In genomic region chr5:69083412-69083811, GRCh38 we compare ENCODE assay signal across 11 cellular contexts. TPM values are rescaled to one million over a fixed set of nuclear protein-coding genes. Genes with fewer than 3 reads are reported as not detected.
DNase-seq lines count a peak whose midpoint lies in the region; ATAC-seq, FAIRE-seq and TF ChIP-seq lines count a peak whose summit lies in the region.
"Had no signal": no experiment of that assay in that cellular context is flagged by ENCODE, and none has a peak within 500 bp of the region (broad histone marks: within the 10 kb centered on the region; RNA-seq: fewer than 3 reads in every experiment).

No MANE protein-coding gene starts in this region.

- no peaks in the 10 kb centered on the region for H4K20me1 ChIP-seq in PC-9 (ENCODE audit: insufficient read depth)

- H3K36me3 ChIP-seq in A673 (ENCODE audit: insufficient read depth, low read length, poor library complexity, severe bottlenecking) (no peaks in the 10 kb centered on the region), PC-9 (ENCODE audit: low read depth) (no peaks in the 10 kb centered on the region)
- H3K36me3 ChIP-seq in CD4-positive, alpha-beta memory T cell (ENCODE audit: insufficient read depth, low read length): no peaks in the 10 kb centered on the region
- no peaks in the 10 kb centered on the region for H3K36me3 ChIP-seq in naive thymus-derived CD4-positive, alpha-beta T cell (ENCODE audit: control insufficient read depth in 2 of 3, insufficient read depth in 3 of 3, low read length in 3 of 3)

- peaks cover 9% of the 10 kb centered on the region; the same call in 1 of the 2 replicates for H3F3A ChIP-seq in PC-9 (ENCODE audit: insufficient read depth, low read depth)

- H3K9me3 Mint-ChIP-seq in CD4-positive, alpha-beta memory T cell: no peaks in the 10 kb centered on the region
- H3K9me3 Mint-ChIP-seq in naive thymus-derived CD4-positive, alpha-beta T cell: no peaks in the 10 kb centered on the region
- H3K9me3 Mint-ChIP-seq in type B pancreatic cell: no peaks in the 10 kb centered on the region
- H3K9me3 Mint-ChIP-seq: activated T-helper 2 cell treated with anti-CD3 and anti-CD28 coated beads, Interferon-gamma antibody, Interleukin-2, Interleukin-4, amounts not matched to agents 10 μg/mL and 5 μg/mL and 100 μg/mL, durations not matched to agents 14 hours and 24 hours and 36 hours had no signal

- H3K79me2 ChIP-seq in PC-9 (ENCODE audit: low read depth): no peaks in the 10 kb centered on the region

- BruUV-seq in A673 (replicated peaks; lab: Mats Ljungman, UMichigan): no TSS peak
- no TSS peak for BruUV-seq in PC-9 (replicated peaks; lab: Mats Ljungman, UMichigan)

- H3K27me3 ChIP-seq in A673 (replicated peaks; ENCODE audit: insufficient read depth, low read depth, low read length, poor library complexity) (no peaks in the 10 kb centered on the region), PC-9 (ENCODE audit: insufficient read depth, low read depth) (no peaks in the 10 kb centered on the region)
- H3K27me3 ChIP-seq in CD4-positive, alpha-beta memory T cell (ENCODE audit: insufficient read depth, low read length): no peaks in the 10 kb centered on the region
- H3K27me3 ChIP-seq in naive thymus-derived CD4-positive, alpha-beta T cell (ENCODE audit: control insufficient read depth in 2 of 2, insufficient read depth in 2 of 2, low read length in 2 of 2): no peaks in the 10 kb centered on the region

- H3K27ac ChIP-seq in A673 (ENCODE audit: low read depth, low read length, poor library complexity, severe bottlenecking) (no peak overlapping the region), PC-9 (no peak overlapping the region)
- no peak overlapping the region for H3K27ac ChIP-seq in CD4-positive, alpha-beta memory T cell (ENCODE audit: low read depth, low read length)
- H3K27ac ChIP-seq in naive thymus-derived CD4-positive, alpha-beta T cell (ENCODE audit: low read depth, low read length): no peak overlapping the region

- no peaks in the 10 kb centered on the region for H3K9me2 ChIP-seq in PC-9 (ENCODE audit: insufficient read depth)

- H3K27ac Mint-ChIP-seq in CD4-positive, alpha-beta memory T cell: no peak overlapping the region
- H3K27ac Mint-ChIP-seq in naive thymus-derived CD4-positive, alpha-beta T cell: no peak overlapping the region
- H3K27ac Mint-ChIP-seq in type B pancreatic cell: no peak overlapping the region
- H3K27ac Mint-ChIP-seq: activated T-helper 2 cell treated with anti-CD3 and anti-CD28 coated beads, Interferon-gamma antibody, Interleukin-2, Interleukin-4, amounts not matched to agents 10 μg/mL and 5 μg/mL and 100 μg/mL, durations not matched to agents 14 hours and 24 hours and 36 hours; T-helper 2 cell treated with Interferon-gamma antibody and Interleukin-4, amounts not matched to agents 5 μg/mL and 100 μg/mL, for 36 hours had no signal

- H2AFZ ChIP-seq in PC-9: no peak overlapping the region

- no peak for TF ChIP-seq POLR2A in H54 (IDR thresholded peaks at IDR 0.05; ENCODE audit: low read depth, low read length)

- no peak overlapping the region for H3K4me3 ChIP-seq in A673 (ENCODE audit: low read depth, low read length, poor library complexity, severe bottlenecking)
- H3K4me3 ChIP-seq in PC-9: no peak overlapping the region
- H3K4me3 ChIP-seq in fibroblast of villous mesenchyme (ENCODE audit: low read depth, low read length): no peak overlapping the region
- no peak overlapping the region for H3K4me3 ChIP-seq in CD4-positive, alpha-beta memory T cell (ENCODE audit: low read length in 2 of 2)
- H3K4me3 ChIP-seq in naive thymus-derived CD4-positive, alpha-beta T cell (ENCODE audit: low read length): no peak overlapping the region

- no peak overlapping the region for H3K4me2 ChIP-seq in PC-9

- H3K4me1 ChIP-seq in A673 (ENCODE audit: insufficient read depth, low read length, poor library complexity, severe bottlenecking): peaks cover 4% of the 10 kb centered on the region
- H3K4me1 ChIP-seq in PC-9 (replicated peaks; ENCODE audit: insufficient read depth): peaks cover 16% of the 10 kb centered on the region
- H3K4me1 ChIP-seq in CD4-positive, alpha-beta memory T cell (ENCODE audit: insufficient read depth, low read length): no peaks in the 10 kb centered on the region
- no peaks in the 10 kb centered on the region for H3K4me1 ChIP-seq in naive thymus-derived CD4-positive, alpha-beta T cell (ENCODE audit: control insufficient read depth in 2 of 2, insufficient read depth in 2 of 2, low read length in 2 of 2)

- FAIRE-seq in H54 (lab: Jason Lieb, UNC): peak; percentile 27

- DNase-seq in A673 (ENCODE audit: low spot score): peak; percentile 54
- DNase-seq in H54 (ENCODE audit: insufficient read length, low spot score): no peak
- DNase-seq in PC-9: peak; percentile 25 to 49
- DNase-seq in fibroblast of villous mesenchyme (ENCODE audit: low read depth): peak; percentile 32
- no peak for DNase-seq in CD4-positive, alpha-beta memory T cell
- DNase-seq in naive thymus-derived CD4-positive, alpha-beta T cell: no peak
- no peak for DNase-seq in type B pancreatic cell (ENCODE audit: extremely low spot score, unreplicated experiment)
- DNase-seq in Ammon's horn (ENCODE audit: low spot score): no peak
- DNase-seq: NCI-H1930 had no signal

- intact Hi-C loops in A673 (cut with micrococcal nuclease; ENCODE audit: unreplicated experiment): no loop called here
- intact Hi-C loops in PC-9 (cut with micrococcal nuclease; ENCODE audit: unreplicated experiment): loop anchor here (2.0 kb wide), 1 partner anchor 41 kb away; no protein-coding TSS in a partner anchor
- intact Hi-C loops in CD4-positive, alpha-beta memory T cell (cut with micrococcal nuclease): loop anchor here (2.0 kb wide), 1 partner anchor 127 kb away; no protein-coding TSS in a partner anchor
- intact Hi-C loops in naive thymus-derived CD4-positive, alpha-beta T cell (cut with micrococcal nuclease): no loop called here

- ATAC-seq in naive thymus-derived CD4-positive, alpha-beta T cell: no peak

- H3K27me3 Mint-ChIP-seq in CD4-positive, alpha-beta memory T cell: peaks cover 1% of the 10 kb centered on the region in 2 donors
- H3K27me3 Mint-ChIP-seq in naive thymus-derived CD4-positive, alpha-beta T cell: no peaks in the 10 kb centered on the region
- no peaks in the 10 kb centered on the region for H3K27me3 Mint-ChIP-seq in type B pancreatic cell

- no peak overlapping the region for H3K4me3 Mint-ChIP-seq in CD4-positive, alpha-beta memory T cell
- H3K4me3 Mint-ChIP-seq in naive thymus-derived CD4-positive, alpha-beta T cell: no peak overlapping the region
- H3K4me3 Mint-ChIP-seq in type B pancreatic cell: no peak overlapping the region
- H3K4me3 Mint-ChIP-seq: T-helper 2 cell treated with Interferon-gamma antibody and Interleukin-4, amounts not matched to agents 5 μg/mL and 100 μg/mL, for 36 hours had no signal

- H3K36me3 Mint-ChIP-seq in CD4-positive, alpha-beta memory T cell: no peaks in the 10 kb centered on the region
- H3K36me3 Mint-ChIP-seq in naive thymus-derived CD4-positive, alpha-beta T cell: no peaks in the 10 kb centered on the region
- H3K36me3 Mint-ChIP-seq in type B pancreatic cell: no peaks in the 10 kb centered on the region

- peaks cover 0 to 8% (median 3%) of the 10 kb centered on the region in 4 donors for H3K4me1 Mint-ChIP-seq in CD4-positive, alpha-beta memory T cell
- H3K4me1 Mint-ChIP-seq in naive thymus-derived CD4-positive, alpha-beta T cell: peaks cover 0 to 20% (median 7%) of the 10 kb centered on the region in 7 donors
- H3K4me1 Mint-ChIP-seq in type B pancreatic cell (ENCODE audit: unreplicated experiment): no peaks in the 10 kb centered on the region

- H3K9me3 ChIP-seq in A673 (ENCODE audit: low read depth, low read length, poor library complexity, severe bottlenecking): no peaks in the 10 kb centered on the region
- no peaks in the 10 kb centered on the region for H3K9me3 ChIP-seq in PC-9 (ENCODE audit: insufficient read depth, low read depth)
- H3K9me3 ChIP-seq in CD4-positive, alpha-beta memory T cell (ENCODE audit: control insufficient read depth in 1 of 2, low read length in 2 of 2): no peaks in the 10 kb centered on the region
- no peaks in the 10 kb centered on the region for H3K9me3 ChIP-seq in naive thymus-derived CD4-positive, alpha-beta T cell (ENCODE audit: control insufficient read depth in 2 of 3, low read length in 3 of 3)

- POLR2A ChIA-PET in A673 (lab: Charles Lee; ENCODE audit: low non-redundant PET) (no interaction called here), PC-9 (lab: Charles Lee; ENCODE audit: unreplicated experiment) (interaction anchor here (0.6 kb wide), 1 partner anchor 61 kb away, joined by 7 read pairs; no protein-coding TSS in a partner anchor)
- POLR2A ChIA-PET in CD4-positive, alpha-beta memory T cell (lab: Charles Lee; ENCODE audit: partially characterized antibody): no interaction called here
- POLR2A ChIA-PET in naive thymus-derived CD4-positive, alpha-beta T cell (lab: Charles Lee): no interaction called here

- CTCF ChIA-PET in A673 (lab: Charles Lee) (no interaction called here), PC-9 (lab: Charles Lee) (interaction anchor here (0.6 kb wide), 3 partner anchors 40 to 79 kb away, joined by 3 to 4 read pairs (median 3); no protein-coding TSS in a partner anchor)
- CTCF ChIA-PET in CD4-positive, alpha-beta memory T cell (lab: Charles Lee; ENCODE audit: partially characterized antibody): interaction anchor here (0.6 to 3.7 kb wide), 3 partner anchors 10 to 168 kb away, joined by 3 to 16 read pairs (median 4); partner anchors contain the start of gene SLC30A5
- CTCF ChIA-PET in naive thymus-derived CD4-positive, alpha-beta T cell (lab: Charles Lee): interaction anchor here (1.0 to 2.2 kb wide), 2 partner anchors 10 to 56 kb away, joined by 3 to 6 read pairs; partner anchors contain the start of gene SLC30A5

- peak; percentile 51 for TF ChIP-seq CTCF in A673 (conservative IDR thresholded peaks at IDR 0.05; ENCODE audit: low read depth, low read length)
- peak; percentile 46 for TF ChIP-seq CTCF in PC-9 (conservative IDR thresholded peaks at IDR 0.05)
- TF ChIP-seq CTCF in fibroblast of villous mesenchyme (IDR thresholded peaks at IDR 0.05; ENCODE audit: insufficient read depth, low read depth, low read length): peak; percentile 31
- no peak for TF ChIP-seq CTCF in type B pancreatic cell (conservative IDR thresholded peaks at IDR 0.05)

RNA-seq across cellular contexts. Expression of gene SLC30A5, which starts 10.4 kb away (rescaled TPM):
- total RNA-seq in A673 (2021) (64.6 and 67.1 TPM in 2 replicates), PC-9 (2021) (35.2 and 36.0 TPM in 2 replicates), fibroblast of villous mesenchyme (55.1 and 85.9 TPM in 2 replicates), type B pancreatic cell (ENCODE audit: low replicate concordance) (57.7 and 57.9 TPM in 2 replicates)
- total RNA-seq in CD4-positive, alpha-beta memory T cell: 10 to 100 TPM; 44.9 to 50.2 TPM
- polyA plus RNA-seq in CD4-positive, alpha-beta memory T cell: 10 to 100 TPM; 32.7 to 35.6 TPM
- total RNA-seq in naive thymus-derived CD4-positive, alpha-beta T cell: 10 to 100 TPM; 15.9 to 46.5 (median 41.3) TPM
- polyA plus RNA-seq in naive thymus-derived CD4-positive, alpha-beta T cell: 10 to 100 TPM; 29.9 to 32.1 TPM

Comparison
In these comparisons a context has a peak if more than half of its experiments do, and no peak if none do; other contexts are left out.
1. DNase-seq: peak in A673 (single experiment), PC-9 (2 of 2) and fibroblast of villous mesenchyme (single experiment); none in H54 (single experiment), CD4-positive, alpha-beta memory T cell (0 of 5), naive thymus-derived CD4-positive, alpha-beta T cell (0 of 9), type B pancreatic cell (single experiment) and Ammon's horn (single experiment).
2. intact Hi-C loops: an anchor here in PC-9 (2.0 kb wide) and CD4-positive, alpha-beta memory T cell (2.0 kb wide); none called in A673 and naive thymus-derived CD4-positive, alpha-beta T cell.